Comparison of ENCODE assay signal across 10 cellular contexts in the genomic region with DNA sequence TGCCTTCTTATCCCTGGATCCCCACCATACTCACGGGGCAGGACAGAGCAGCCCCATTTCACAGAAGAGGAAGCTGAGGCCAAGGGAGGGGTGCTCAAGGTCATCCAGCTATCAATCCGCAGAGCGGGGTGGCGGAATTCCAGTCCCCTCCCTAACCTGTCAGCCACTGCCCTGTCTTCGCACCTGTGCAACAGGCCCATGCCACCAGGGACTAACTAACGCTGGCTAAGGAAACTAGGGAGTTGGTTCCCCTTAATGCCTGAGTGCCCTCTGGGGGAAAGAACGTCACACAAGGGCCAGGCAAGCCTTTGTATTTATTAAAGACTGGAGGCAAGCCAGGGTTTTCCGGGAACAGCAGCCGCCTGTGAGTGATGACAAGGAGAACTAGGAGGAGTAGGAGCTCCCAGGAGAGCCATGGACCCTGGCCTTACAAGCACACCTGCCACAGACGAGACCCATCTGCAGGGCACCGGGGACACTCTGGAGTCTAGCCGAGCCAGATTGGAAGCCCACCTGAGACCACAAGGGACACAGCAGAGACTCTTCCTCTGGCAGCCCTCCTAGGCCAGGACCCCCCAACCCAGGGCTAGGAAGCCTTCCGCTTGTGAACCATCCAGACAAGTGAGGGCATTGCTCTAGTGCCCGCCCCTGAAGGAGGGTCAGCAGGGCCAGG.
DNase-seq lines count a peak whose midpoint lies in the region; ATAC-seq and TF ChIP-seq lines count a peak whose summit lies in the region.
"Had no signal": no experiment of that assay in that cellular context is flagged by ENCODE, and none has a peak within 500 bp of the region (broad histone marks: within the 10 kb centered on the region; RNA-seq: fewer than 3 reads in every experiment).

No MANE protein-coding gene starts in this region.

- H3K9me2 ChIP-seq in Karpas-422 (replicated peaks; ENCODE audit: insufficient read depth, low read length) = no peaks in the 10 kb centered on the region

- no peaks in the 10 kb centered on the region for H3K9me3 ChIP-seq in left ventricle myocardium inferior (replicated peaks)
- no peaks in the 10 kb centered on the region for H3K9me3 ChIP-seq in skeletal muscle satellite cell (replicated peaks; ENCODE audit: low read length)
- H3K9me3 ChIP-seq in Karpas-422 (ENCODE audit: low read length) = no peaks in the 10 kb centered on the region

- H2AFZ ChIP-seq in Karpas-422 (ENCODE audit: low read length) = no peak overlapping the region

- H3K79me2 ChIP-seq in Karpas-422 (ENCODE audit: low read length) = peaks cover 2% of the 10 kb centered on the region; the same call in 1 of the 2 replicates

- peak overlapping the region; percentile 80 for H3K9ac ChIP-seq in skeletal muscle satellite cell (ENCODE audit: low read depth, low read length)
- H3K9ac ChIP-seq in Karpas-422 (ENCODE audit: low read length) = no peak overlapping the region

- H3K4me1 ChIP-seq in left ventricle myocardium inferior (peaks cover 89% of the 10 kb centered on the region), skeletal muscle satellite cell (ENCODE audit: control insufficient read depth, insufficient read depth, low read length) (peaks cover 51% of the 10 kb centered on the region), Karpas-422 (ENCODE audit: low read length) (no peaks in the 10 kb centered on the region)

- H3K4me3 ChIP-seq in left ventricle myocardium inferior (peak overlapping the region; percentile 31), skeletal muscle satellite cell (ENCODE audit: low read length) (no peak overlapping the region), Karpas-422 (ENCODE audit: low read length) (no peak overlapping the region)

- peak overlapping the region; percentile 100 for H3K27ac ChIP-seq in left ventricle myocardium inferior (replicated peaks)
- H3K27ac ChIP-seq in Karpas-422 (ENCODE audit: low read length) = no peak overlapping the region

- TF ChIP-seq POLR2A in GM18505 (IDR thresholded peaks at IDR 0.05; ENCODE audit: borderline replicate concordance, extremely low read depth, insufficient read depth, insufficient read length) = peak; percentile 9

- peaks cover 89% of the 10 kb centered on the region for H3K36me3 ChIP-seq in left ventricle myocardium inferior
- peaks cover 94% of the 10 kb centered on the region for H3K36me3 ChIP-seq in skeletal muscle satellite cell (ENCODE audit: insufficient read depth, low read length)
- peaks cover 5% of the 10 kb centered on the region; the same call in 1 of the 2 replicates for H3K36me3 ChIP-seq in Karpas-422 (ENCODE audit: insufficient read depth, low read length)

- DNase-seq in amygdala (lab: John Stamatoyannopoulos, UW) (peak in 30 of 56 donors; percentile 17 to 74 (median 48)), left ventricle myocardium inferior (peak; percentile 73), SKM-1 treated with dmso at 0.1 percent for 144 hours (lab: John Stamatoyannopoulos, UW; ENCODE audit: unreplicated experiment) (no peak), Karpas-422 (no peak)
- DNase-seq: Kasumi-1; stimulated activated CD4-positive, alpha-beta T cell treated with anti-CD3 and anti-CD28 coated beads, Interleukin-1b, Interleukin-23, amount 100 ng/mL, for 48 hours had no signal

- no peaks in the 10 kb centered on the region for H3K27me3 ChIP-seq in left ventricle myocardium inferior (ENCODE audit: low read depth)
- no peaks in the 10 kb centered on the region for H3K27me3 ChIP-seq in skeletal muscle satellite cell (ENCODE audit: control insufficient read depth, insufficient read depth, low read length)
- no peaks in the 10 kb centered on the region for H3K27me3 ChIP-seq in Karpas-422 (ENCODE audit: low read length)

- peak overlapping the region; percentile 28 for H3K4me2 ChIP-seq in skeletal muscle satellite cell (ENCODE audit: low read length)
- no peak overlapping the region for H3K4me2 ChIP-seq in Karpas-422 (ENCODE audit: low read depth, low read length, poor library complexity, severe bottlenecking)

- intact Hi-C loops in left ventricle myocardium inferior (cut with micrococcal nuclease) = loop anchor here (5.0 kb wide), 1 partner anchor 144 kb away; no protein-coding TSS in a partner anchor

- TF ChIP-seq CTCF in left ventricle myocardium inferior (IDR thresholded peaks at IDR 0.05; ENCODE audit: borderline replicate concordance) = peak; percentile 26

- ATAC-seq in GM18505 (IDR thresholded peaks at IDR 0.05; ENCODE audit: unreplicated experiment) = no peak
- ATAC-seq in HG03469 (IDR thresholded peaks at IDR 0.05; ENCODE audit: unreplicated experiment) = no peak
- ATAC-seq in GM19324 (IDR thresholded peaks at IDR 0.05; ENCODE audit: low FRiP score, unreplicated experiment) = no peak

- H4K20me1 ChIP-seq in Karpas-422 (ENCODE audit: insufficient read depth, low read depth, low read length) = 0 out of 2 replicates have a peak, but pooled peaks cover 5% of the 10 kb centered on the region

Comparison
In these comparisons a context has a peak if more than half of its experiments do, and no peak if none do; other contexts are left out.
1. DNase-seq: peak in amygdala (30 of 56) and left ventricle myocardium inferior (single experiment); none in SKM-1 treated with dmso at 0.1 percent for 144 hours (single experiment) and Karpas-422 (single experiment).